ENCODE assay signal across 9 cellular contexts in the genomic region with DNA sequence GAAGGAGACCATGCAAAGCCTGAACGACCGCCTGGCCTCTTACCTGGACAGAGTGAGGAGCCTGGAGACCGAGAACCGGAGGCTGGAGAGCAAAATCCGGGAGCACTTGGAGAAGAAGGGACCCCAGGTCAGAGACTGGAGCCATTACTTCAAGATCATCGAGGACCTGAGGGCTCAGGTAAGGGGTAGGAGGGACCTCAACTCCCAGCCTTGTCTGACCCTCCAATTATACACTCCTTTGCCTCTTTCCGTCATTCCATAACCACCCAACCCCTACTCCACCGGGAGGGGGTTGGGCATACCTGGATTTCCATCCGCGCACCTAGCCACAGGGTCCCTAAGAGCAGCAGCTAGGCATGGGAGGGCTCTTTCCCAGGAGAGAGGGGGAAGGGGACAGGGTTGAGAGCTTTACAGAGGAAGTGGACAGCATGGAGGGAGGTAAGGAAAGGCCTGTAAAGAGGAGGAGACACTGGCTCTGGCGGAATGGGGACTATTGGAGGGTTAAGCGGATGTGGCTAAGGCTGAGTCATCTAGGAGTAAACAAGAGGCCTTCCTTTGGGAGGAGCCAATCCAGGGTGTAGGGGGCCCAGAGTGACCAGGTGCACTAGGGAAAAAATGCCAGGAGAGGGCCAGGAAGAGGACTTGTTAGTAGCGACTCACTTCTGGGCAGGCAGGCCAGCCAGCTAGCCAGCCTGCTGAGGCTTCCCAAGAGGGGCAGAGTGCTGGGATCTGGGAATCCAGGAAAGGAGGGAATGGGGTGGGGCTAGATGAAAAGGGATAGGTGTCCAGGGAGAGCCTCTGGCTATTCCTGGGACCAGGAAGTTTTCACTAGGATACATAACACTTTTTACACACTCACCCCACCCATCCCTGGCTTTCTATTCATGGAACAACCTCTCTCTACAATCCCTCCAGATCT. TPM values are rescaled to one million over a fixed set of nuclear protein-coding genes. Genes with fewer than 3 reads are reported as not detected.
DNase-seq lines count a peak whose midpoint lies in the region; ATAC-seq and TF ChIP-seq lines count a peak whose summit lies in the region.
"Had no signal": no experiment of that assay in that cellular context is flagged by ENCODE, and none has a peak within 500 bp of the region (broad histone marks: within the 10 kb centered on the region; RNA-seq: fewer than 3 reads in every experiment).

No MANE protein-coding gene starts in this region.

- no peak overlapping the region for H3K27ac Mint-ChIP-seq in natural killer cell

- peak overlapping the region; percentile 80 for H3K4me3 Mint-ChIP-seq in natural killer cell

- DNase-seq in HPDE6-E6E7 (ENCODE audit: extremely low spot score) (peak; percentile 93), RWPE2 (ENCODE audit: low spot score) (peak; percentile 93), epithelial cell of proximal tubule (ENCODE audit: low read depth) (peak; percentile 88), natural killer cell (no peak), substantia nigra (lab: John Stamatoyannopoulos, UW) (no peak)
- no peak for DNase-seq in effector CD4-positive, alpha-beta T cell

- ATAC-seq in RWPE2 (ENCODE audit: low read depth) (peak; percentile 84), natural killer cell (no peak), GM18907 (IDR thresholded peaks at IDR 0.05; ENCODE audit: unreplicated experiment) (no peak)

- H3K27ac ChIP-seq in ACC112 (ENCODE audit: low read depth, low read length) (no peak overlapping the region), RWPE2 (ENCODE audit: poor library complexity, severe bottlenecking) (peak overlapping the region; percentile 96), substantia nigra (ENCODE audit: low read depth, low read length, poor library complexity, severe bottlenecking) (no peak overlapping the region)
- H3K27ac ChIP-seq: neutrophil had no signal

- no peaks in the 10 kb centered on the region for H3K27me3 ChIP-seq in ACC112 (ENCODE audit: insufficient read depth, low read length)
- no peaks in the 10 kb centered on the region for H3K27me3 ChIP-seq in RWPE2 (ENCODE audit: insufficient read depth, poor library complexity, severe bottlenecking)

- H3K4me1 Mint-ChIP-seq in natural killer cell = peaks cover 0 to 16% of the 10 kb centered on the region in 2 donors

- peaks cover 20% of the 10 kb centered on the region for H3K4me1 ChIP-seq in ACC112 (ENCODE audit: control insufficient read depth, insufficient read depth, low read length, unreplicated experiment)
- H3K4me1 ChIP-seq in RWPE2 (ENCODE audit: insufficient read depth, poor library complexity, severe bottlenecking) = peaks cover 37% of the 10 kb centered on the region

- intact Hi-C loops in natural killer cell (cut with micrococcal nuclease) = no loop called here

- no peak overlapping the region for H2AFZ ChIP-seq in ACC112 (ENCODE audit: low read length, unreplicated experiment)

- H3K4me3 ChIP-seq in ACC112 (ENCODE audit: low read depth, low read length) = peak overlapping the region; percentile 86
- peak overlapping the region; percentile 83 for H3K4me3 ChIP-seq in RWPE2 (ENCODE audit: severe bottlenecking)
- H3K4me3 ChIP-seq in epithelial cell of proximal tubule (ENCODE audit: low read depth, low read length) = peak overlapping the region; percentile 80

- H3K36me3 ChIP-seq in ACC112 (ENCODE audit: insufficient read depth, low read length) = no peaks in the 10 kb centered on the region
- peaks cover 45% of the 10 kb centered on the region for H3K36me3 ChIP-seq in RWPE2 (ENCODE audit: low read depth)
- H3K36me3 ChIP-seq: neutrophil had no signal

- peaks cover 3% of the 10 kb centered on the region for H3K79me2 ChIP-seq in ACC112 (ENCODE audit: control insufficient read depth, insufficient read depth, low read length, unreplicated experiment)

- no peaks in the 10 kb centered on the region for H3K9me3 ChIP-seq in RWPE2 (ENCODE audit: severe bottlenecking)
- H3K9me3 ChIP-seq: neutrophil had no signal

- H3K9me3 Mint-ChIP-seq in natural killer cell = no peaks in the 10 kb centered on the region

- no peaks in the 10 kb centered on the region for H3K36me3 Mint-ChIP-seq in natural killer cell

- peaks cover 7 to 25% of the 10 kb centered on the region in 2 donors for H3K27me3 Mint-ChIP-seq in natural killer cell (ENCODE audit: low read depth in 2 of 2)

- TF ChIP-seq CTCF in RWPE2 (IDR thresholded peaks at IDR 0.05; ENCODE audit: poor library complexity, severe bottlenecking) (no peak), epithelial cell of proximal tubule (conservative IDR thresholded peaks at IDR 0.05; ENCODE audit: low read depth, low read length) (peak; percentile 14), natural killer cell (IDR thresholded peaks at IDR 0.05) (no peak)

RNA-seq across cellular contexts. Expression of a gene that starts 0.8 kb away (rescaled TPM):
- total RNA-seq in epithelial cell of proximal tubule (1,855 and 2,668 TPM in 2 replicates), natural killer cell (1 to 10 TPM in 1 of 3 donors, under 1 TPM in 1, not detected in 1; 0.24 to 2.5 TPM)

RNA-seq across cellular contexts. Expression of a gene that starts 44.8 kb away (rescaled TPM):
- 1,207 and 1,417 TPM in 2 replicates for total RNA-seq in epithelial cell of proximal tubule
- total RNA-seq in natural killer cell = under 1 TPM in 2 of 3 donors, not detected in 1; 0.24 to 0.25 TPM

RNA-seq across cellular contexts. Expression of a gene that starts 56.6 kb away (rescaled TPM):
- total RNA-seq in epithelial cell of proximal tubule (371 and 447 TPM in 2 replicates), natural killer cell (100 to 1,000 TPM; 505 to 537 (median 518) TPM)

Comparison
In these comparisons a context has a peak if more than half of its experiments do, and no peak if none do; other contexts are left out.
1. DNase-seq: peak in HPDE6-E6E7 (single experiment), RWPE2 (single experiment) and epithelial cell of proximal tubule (single experiment); none in natural killer cell (single experiment), effector CD4-positive, alpha-beta T cell (single experiment) and substantia nigra (0 of 49).
2. RNA of a gene that starts 0.8 kb away (total RNA-seq): 1,855 to 2,668 TPM in epithelial cell of proximal tubule; 0.24 to 2.5 TPM in natural killer cell; every median in the first group is over 100 times any median in the second.
3. RNA of a gene that starts 44.8 kb away (total RNA-seq): 1,207 to 1,417 TPM in epithelial cell of proximal tubule; 0.24 to 0.25 TPM in natural killer cell; every median in the first group is over 100 times any median in the second.
4. Peak in every context shown above with its lines, with median percentiles within 50 percentile points of each other: H3K4me3 ChIP-seq.